8 cellular contexts compared by ENCODE assay signal in genomic region chr1:54407957-54408700, GRCh38. TPM values are rescaled to one million over a fixed set of nuclear protein-coding genes. Genes with fewer than 3 reads are reported as not detected.
DNase-seq lines count a peak whose midpoint lies in the region; ATAC-seq and TF ChIP-seq lines count a peak whose summit lies in the region.

No MANE protein-coding gene starts in this region.

- peaks cover 39% of the 10 kb centered on the region for H3K4me1 Mint-ChIP-seq in T-helper 17 cell

- WGBS in heart right ventricle, 2 donors: 53 to 56% methylated on average over 10 of the region's 10 CpGs
- WGBS in esophagus muscularis mucosa: 49% methylated on average over 10 of the region's 10 CpGs

- ATAC-seq in heart right ventricle (peak in 3 of 8 donors; percentile 5 to 13 (median 6)), Right ventricle myocardium superior (ENCODE audit: poor library complexity) (no peak), T-helper 17 cell (no peak), HG02938 (IDR thresholded peaks at IDR 0.05; ENCODE audit: unreplicated experiment) (no peak)

- H3K27me3 ChIP-seq in heart right ventricle: no peaks in the 10 kb centered on the region
- no peaks in the 10 kb centered on the region for H3K27me3 ChIP-seq in esophagus muscularis mucosa

- TF ChIP-seq POLR2A in esophagus muscularis mucosa (IDR thresholded peaks at IDR 0.05; ENCODE audit: low read depth): no peak

- H3K36me3 ChIP-seq in heart right ventricle: peaks cover 0 to 2% (median 0%) of the 10 kb centered on the region in 9 donors
- H3K36me3 ChIP-seq in esophagus muscularis mucosa: peaks cover 0 to 3% (median 0%) of the 10 kb centered on the region in 4 donors

- peak overlapping the region; percentile 92 for H3K27ac Mint-ChIP-seq in T-helper 17 cell

- no peaks in the 10 kb centered on the region for H3K27me3 Mint-ChIP-seq in T-helper 17 cell

- TF ChIP-seq EP300 in esophagus muscularis mucosa (IDR thresholded peaks at IDR 0.05): no peak

- H3K36me3 Mint-ChIP-seq in T-helper 17 cell (ENCODE audit: low read depth): peaks cover 2% of the 10 kb centered on the region

- H3K4me3 Mint-ChIP-seq in T-helper 17 cell: peak overlapping the region; percentile 93

- DNase-seq in heart right ventricle (no peak), Right ventricle myocardium superior (no peak), T-helper 17 cell (no peak), esophagus muscularis mucosa (ENCODE audit: extremely low spot score) (no peak), non-pigmented ciliary epithelial cell (ENCODE audit: low read depth) (peak; percentile 59), GM13977 (ENCODE audit: low spot score) (no peak), NCI-H146 treated with DMSO at 0.1 percent for 48 hours (lab: John Stamatoyannopoulos, UW; ENCODE audit: unreplicated experiment) (no peak)

- H3K27ac ChIP-seq in heart right ventricle (peak overlapping the region; percentile 52 to 98 (median 93)), esophagus muscularis mucosa (replicated peaks in 1 of 4) (peak overlapping the region; percentile 93 to 99 (median 98))

- H3K4me3 ChIP-seq in heart right ventricle: peak overlapping the region in 6 of 10 donors; percentile 82 to 98 (median 90)
- peak overlapping the region in 2 of 4 donors; percentile 96 to 99 for H3K4me3 ChIP-seq in esophagus muscularis mucosa

- in situ Hi-C loops in GM13977 (cut with MboI; ENCODE audit: low pct_unique_long_range_greater_than_20kb, low sequenced_read_pairs, unreplicated experiment): no loop called here

- H3K9me3 ChIP-seq in heart right ventricle (no peaks in the 10 kb centered on the region), T-helper 17 cell (ENCODE audit: control insufficient read depth, low read length, poor library complexity, severe bottlenecking) (no peaks in the 10 kb centered on the region), esophagus muscularis mucosa (no peaks in the 10 kb centered on the region)

- H3K4me1 ChIP-seq in heart right ventricle: peaks cover 10 to 49% (median 42%) of the 10 kb centered on the region in 9 donors
- peaks cover 34 to 52% (median 43%) of the 10 kb centered on the region in 4 donors for H3K4me1 ChIP-seq in esophagus muscularis mucosa

- no peak for TF ChIP-seq CTCF in heart right ventricle (IDR thresholded peaks at IDR 0.05)
- no peak for TF ChIP-seq CTCF in esophagus muscularis mucosa (IDR thresholded peaks at IDR 0.05)
- no peak for TF ChIP-seq CTCF in GM13977 (IDR thresholded peaks at IDR 0.05; ENCODE audit: extremely low read depth, insufficient read depth, missing control alignments)

- intact Hi-C loops in heart right ventricle (cut with DNase I): loop anchor here (1.0 to 10.0 kb wide), 17 partner anchors 51 to 353 kb away; partner anchors contain the start of genes CYB5RL (in 1 of the 10), MRPL37 (in 1 of the 10), TCEANC2 (in 1 of the 10) and TMEM59 (in 1 of the 10)
- intact Hi-C loops in Right ventricle myocardium superior (cut with DNase I): loop anchor here (5.0 to 10.0 kb wide), 4 partner anchors 133 to 333 kb away; partner anchors contain the start of genes CYB5RL and MRPL37
- intact Hi-C loops in esophagus muscularis mucosa (cut with DNase I): loop anchor here (1.0 to 10.0 kb wide), 4 partner anchors 73 to 206 kb away; partner anchors contain the start of genes CYB5RL and MRPL37

RNA-seq across cellular contexts. Expression of gene SSBP3, which starts 1.9 kb away (rescaled TPM):
- 10 to 100 TPM; 33.7 to 71.9 (median 52.8) TPM for total RNA-seq in heart right ventricle
- polyA plus RNA-seq in heart right ventricle: 10 to 100 TPM; 17.6 to 58.8 TPM
- 49.1 TPM for total RNA-seq in Right ventricle myocardium superior
- 10 to 100 TPM; 64.9 to 67.4 TPM for total RNA-seq in T-helper 17 cell
- total RNA-seq in esophagus muscularis mucosa: 10 to 100 TPM; 32.8 to 63.4 (median 47.4) TPM
